In genomic region chr4:32519060-32519459, GRCh38 we compare ENCODE assay signal across 20 cellular contexts.
DNase-seq lines count a peak whose midpoint lies in the region; ATAC-seq, FAIRE-seq and TF ChIP-seq lines count a peak whose summit lies in the region.
"Had no signal": no experiment of that assay in that cellular context is flagged by ENCODE, and none has a peak within 500 bp of the region (broad histone marks: within the 10 kb centered on the region; RNA-seq: fewer than 3 reads in every experiment).

No MANE protein-coding gene starts in this region.

- H3K23ac ChIP-seq in mesenchymal stem cell (ENCODE audit: low read length in 2 of 2), result no peak overlapping the region

- no peaks in the 10 kb centered on the region for H3K4me1 ChIP-seq in mesenchymal stem cell (ENCODE audit: control insufficient read depth, insufficient read depth, low read depth, low read length)
- H3K4me1 ChIP-seq: right lobe of liver had no signal

- peak; percentile 77 for DNase-seq in Caki2 (ENCODE audit: low read depth)
- DNase-seq in NOMO-1 treated with DMSO at 0.1 percent for 48 hours (lab: John Stamatoyannopoulos, UW; ENCODE audit: unreplicated experiment), result peak; percentile 46
- peak; percentile 1 for DNase-seq in bronchial epithelial cell (ENCODE audit: low read depth)
- no peak for DNase-seq in mesenchymal stem cell
- DNase-seq in stimulated activated naive CD4-positive, alpha-beta T cell (lab: John Stamatoyannopoulos, UW), result no peak
- no peak for DNase-seq in NK-92 treated with Interleukin-12 subunit alpha and Interleukin-12 subunit beta, amount 100 ng/mL, for 24 hours (lab: John Stamatoyannopoulos, UW)
- DNase-seq in HK-2 (ENCODE audit: unreplicated experiment), result no peak
- DNase-seq: activated CD4-positive, alpha-beta T cell treated with anti-CD3 and anti-CD28 coated beads, Interleukin-2, amount 10 ng/mL, durations not matched to agents 24 days and 14 days; activated T-cell treated with anti-CD3 and anti-CD28 coated beads, Interleukin-2, amount 50 U/mL, for 4 hours; amygdala; effector CD4-positive, alpha-beta T cell; left cardiac atrium; naive thymus-derived CD4-positive, alpha-beta T cell; NCI-H187; right lobe of liver; stimulated activated naive CD8-positive, alpha-beta T cell treated with anti-CD3 and anti-CD28 coated beads, Interleukin-15, Interleukin-2, amounts not matched to agents 100 U/mL and 50 U/mL, for 24 hours; T-helper 2 cell had no signal

- no peak overlapping the region for H2BK15ac ChIP-seq in mesenchymal stem cell (ENCODE audit: low read depth, poor library complexity, severe bottlenecking)

- no peak overlapping the region for H2AFZ ChIP-seq in mesenchymal stem cell (ENCODE audit: low read depth, low read length)

- H3K18ac ChIP-seq in mesenchymal stem cell (ENCODE audit: low read depth in 1 of 2, low read length in 2 of 2), result no peak overlapping the region

- in situ Hi-C loops in Caki2 (cut with HindIII; ENCODE audit: low pct_unique_long_range_greater_than_20kb, low sequenced_read_pairs), result no loop called here

- ATAC-seq in GM19463 (IDR thresholded peaks at IDR 0.05; ENCODE audit: unreplicated experiment), result no peak
- ATAC-seq: activated T-cell treated with anti-CD3 and anti-CD28 coated beads, Interleukin-2, amount 50 U/mL, for 4 hours; naive thymus-derived CD4-positive, alpha-beta T cell; Panc1; right lobe of liver; stimulated activated naive CD8-positive, alpha-beta T cell treated with anti-CD3 and anti-CD28 coated beads, Interleukin-15, Interleukin-2, amounts not matched to agents 100 U/mL and 50 U/mL, for 24 hours had no signal

- H3K4me3 ChIP-seq in bronchial epithelial cell (ENCODE audit: low read depth, low read length) (no peak overlapping the region), mesenchymal stem cell (ENCODE audit: insufficient read depth in 1 of 2, low read depth in 1 of 2, low read length in 2 of 2) (peak overlapping the region in 1 of 2 experiments; percentile 48)
- H3K4me3 ChIP-seq: right lobe of liver had no signal

- no peak overlapping the region for H4K91ac ChIP-seq in mesenchymal stem cell (ENCODE audit: low read length)

- no peak overlapping the region for H3K14ac ChIP-seq in mesenchymal stem cell (ENCODE audit: low read length in 2 of 2)

- no peak overlapping the region for H3K4ac ChIP-seq in mesenchymal stem cell (ENCODE audit: low read depth in 1 of 2, low read length in 2 of 2)

- no peaks in the 10 kb centered on the region for H3K27me3 ChIP-seq in bronchial epithelial cell (ENCODE audit: control insufficient read depth, insufficient read depth, low read length)
- no peaks in the 10 kb centered on the region for H3K27me3 ChIP-seq in mesenchymal stem cell (ENCODE audit: control insufficient read depth in 1 of 2, insufficient read depth in 1 of 2, low read length in 2 of 2)
- H3K27me3 ChIP-seq: right lobe of liver had no signal

- no peaks in the 10 kb centered on the region for H3K79me1 ChIP-seq in mesenchymal stem cell (replicated peaks; ENCODE audit: low read length, poor library complexity, severe bottlenecking)

- H3K9ac ChIP-seq in mesenchymal stem cell (ENCODE audit: low read length), result peak overlapping the region; percentile 33

- H2BK5ac ChIP-seq in mesenchymal stem cell (ENCODE audit: low read depth, low read length, poor library complexity, severe bottlenecking), result no peak overlapping the region

- TF ChIP-seq CTCF in bronchial epithelial cell (IDR thresholded peaks at IDR 0.05; ENCODE audit: insufficient read depth, low read length, severe bottlenecking), result no peak

- H3K4me2 ChIP-seq in mesenchymal stem cell (ENCODE audit: low read length, poor library complexity, severe bottlenecking), result peak overlapping the region; percentile 21

- no peaks in the 10 kb centered on the region for H3K9me3 ChIP-seq in mesenchymal stem cell (ENCODE audit: control insufficient read depth, low read length)
- H3K9me3 ChIP-seq: right lobe of liver had no signal

- H2BK12ac ChIP-seq in mesenchymal stem cell (ENCODE audit: low read length in 2 of 2), result no peak overlapping the region

- 75% methylated on average over 6 of the region's 6 CpGs for WGBS in mesenchymal stem cell

- no peak overlapping the region for H2AK5ac ChIP-seq in mesenchymal stem cell (ENCODE audit: low read length, severe bottlenecking)

- peak overlapping the region; percentile 47 for H3K27ac ChIP-seq in mesenchymal stem cell (ENCODE audit: low read length, poor library complexity, severe bottlenecking)
- H3K27ac ChIP-seq: C4-2B, right lobe of liver had no signal

- H4K8ac ChIP-seq in mesenchymal stem cell (ENCODE audit: low read length), result no peak overlapping the region

- H3K36me3 ChIP-seq in bronchial epithelial cell (ENCODE audit: control insufficient read depth, insufficient read depth, low read length), result no peaks in the 10 kb centered on the region
- no peaks in the 10 kb centered on the region for H3K36me3 ChIP-seq in mesenchymal stem cell (ENCODE audit: control insufficient read depth in 1 of 2, insufficient read depth in 2 of 2, low read depth in 1 of 2, low read length in 2 of 2)
- H3K36me3 ChIP-seq: right lobe of liver had no signal

- no peak overlapping the region for H2BK120ac ChIP-seq in mesenchymal stem cell (ENCODE audit: low read depth, low read length)

- no peak for FAIRE-seq in bronchial epithelial cell (lab: Jason Lieb, UNC)

Comparison
In these comparisons a context has a peak if more than half of its experiments do, and no peak if none do; other contexts are left out.
1. DNase-seq: peak in Caki2 (single experiment), NOMO-1 treated with DMSO at 0.1 percent for 48 hours (single experiment) and bronchial epithelial cell (single experiment); none in mesenchymal stem cell (single experiment), stimulated activated naive CD4-positive, alpha-beta T cell (0 of 6), NK-92 treated with Interleukin-12 subunit alpha and Interleukin-12 subunit beta, amount 100 ng/mL, for 24 hours (single experiment) and HK-2 (single experiment).